In genomic region chr4:114563536-114564315, GRCh38 we compare ENCODE assay signal across 11 cellular contexts. TPM values are rescaled to one million over a fixed set of nuclear protein-coding genes. Genes with fewer than 3 reads are reported as not detected.
A peak's percentile ranks its signal among the peaks of the same experiment; 100 is the strongest.
DNase-seq lines count a peak whose midpoint lies in the region; ATAC-seq, FAIRE-seq and TF ChIP-seq lines count a peak whose summit lies in the region.
"Had no signal": no experiment of that assay in that cellular context is flagged by ENCODE, and none has a peak within 500 bp of the region (broad histone marks: within the 10 kb centered on the region; RNA-seq: fewer than 3 reads in every experiment).

No MANE protein-coding gene starts in this region.

- H3K4me3 Mint-ChIP-seq in progenitor cell of endocrine pancreas (ENCODE audit: low read depth) = peak overlapping the region; percentile 41
- H3K4me3 Mint-ChIP-seq: stimulated activated naive CD8-positive, alpha-beta T cell treated with anti-CD3 and anti-CD28 coated beads, Interleukin-15, Interleukin-2, amounts not matched to agents 100 ng/mL and 50 ng/mL, for 24 hours had no signal

- H3K79me1 ChIP-seq in H1 (ENCODE audit: low read depth, low read length) = no peaks in the 10 kb centered on the region

- no peak for TF ChIP-seq CTCF in PC-3 (conservative IDR thresholded peaks at IDR 0.05; ENCODE audit: low read depth, low read length)
- no peak for TF ChIP-seq CTCF in H1 (IDR thresholded peaks at IDR 0.05; ENCODE audit: control extremely low read depth in 1 of 3, insufficient read depth in 1 of 3, low read depth in 1 of 3, low read length in 3 of 3)
- TF ChIP-seq CTCF in progenitor cell of endocrine pancreas (IDR thresholded peaks at IDR 0.05; ENCODE audit: unreplicated experiment) = no peak

- H4K20me1 ChIP-seq in PC-3 (ENCODE audit: low read length) (no peaks in the 10 kb centered on the region), H1 (replicated peaks in 1 of 2; ENCODE audit: control insufficient read depth in 1 of 2, insufficient read depth in 2 of 2, low read length in 2 of 2) (no peaks in the 10 kb centered on the region)
- H4K20me1 ChIP-seq: BLaER1 treated with 17β-estradiol and CSF1 and Interleukin-3, amounts not matched to agents 10 nM and 100 nM had no signal

- no peak overlapping the region for H2AK5ac ChIP-seq in H1 (ENCODE audit: low read depth, low read length)

- H4K5ac ChIP-seq in H1 (ENCODE audit: insufficient read length, low read depth, low read length) = no peak overlapping the region

- H3K4ac ChIP-seq in H1 (replicated peaks; ENCODE audit: insufficient read length, low read depth, low read length) = no peak overlapping the region

- H3K36me3 ChIP-seq in PC-3 (ENCODE audit: low read depth, low read length) (no peaks in the 10 kb centered on the region), H1 (ENCODE audit: control insufficient read depth in 2 of 4, insufficient read depth in 4 of 4, low read length in 3 of 4) (peaks cover 0 to 8% (median 3%) of the 10 kb centered on the region in 4 experiments; a peak in 3 of 8 replicates)
- H3K36me3 ChIP-seq: BLaER1 treated with 17β-estradiol and CSF1 and Interleukin-3, amounts not matched to agents 10 nM and 100 nM had no signal

- WGBS in H1 (ENCODE audit: extremely low coverage in 1 of 2, insufficient coverage in 1 of 2, insufficient read length in 1 of 2, insufficient replicate concordance in 2 of 2, low coverage in 1 of 2, low lambda C conversion rate in 2 of 2, missing lambda C conversion rate in 1 of 2), 2 experiments = 84% methylated on average over 5 of the region's 5 CpGs; no CpG with 5 or more reads in 1 of the 2 experiments

- no peak overlapping the region for H3K23ac ChIP-seq in H1 (ENCODE audit: insufficient read length)

- H3K27ac Mint-ChIP-seq in progenitor cell of endocrine pancreas = peak overlapping the region; percentile 84
- H3K27ac Mint-ChIP-seq: stimulated activated naive CD8-positive, alpha-beta T cell treated with anti-CD3 and anti-CD28 coated beads, Interleukin-15, Interleukin-2, amounts not matched to agents 100 ng/mL and 50 ng/mL, for 24 hours had no signal

- intact Hi-C loops in PC-3 (cut with micrococcal nuclease) = loop anchor here (2.0 kb wide), 1 partner anchor 51 kb away; no protein-coding TSS in a partner anchor

- H3K9me3 Mint-ChIP-seq in progenitor cell of endocrine pancreas (ENCODE audit: low read depth) = peaks cover 7% of the 10 kb centered on the region

- H3K9ac ChIP-seq in PC-3 (ENCODE audit: low read length) (no peak overlapping the region), H1 (replicated peaks in 1 of 4; ENCODE audit: extremely low read depth in 1 of 4, low read depth in 3 of 4, low read length in 3 of 4) (no peak overlapping the region)
- H3K9ac ChIP-seq: BLaER1 treated with 17β-estradiol and CSF1 and Interleukin-3, amounts not matched to agents 10 nM and 100 nM had no signal

- no peak overlapping the region for H3K14ac ChIP-seq in H1 (ENCODE audit: insufficient read length)

- peak; percentile 96 for ATAC-seq in PC-3

- H3K27me3 ChIP-seq in PC-3 (ENCODE audit: low read length) (no peaks in the 10 kb centered on the region), H1 (replicated peaks in 1 of 4; ENCODE audit: control insufficient read depth in 3 of 4, extremely low read depth in 1 of 4, insufficient read depth in 3 of 4, low read length in 3 of 4) (no peaks in the 10 kb centered on the region)
- H3K27me3 ChIP-seq: BLaER1 treated with 17β-estradiol and CSF1 and Interleukin-3, amounts not matched to agents 10 nM and 100 nM had no signal

- no peak overlapping the region for H4K91ac ChIP-seq in H1 (replicated peaks; ENCODE audit: insufficient read length, low read length)

- 0 out of 2 replicates have a peak, but pooled peaks cover under 1% of the 10 kb centered on the region for H3K9me3 ChIP-seq in PC-3 (ENCODE audit: low read length)
- peaks cover 12 to 22% of the 10 kb centered on the region in 2 experiments for H3K9me3 ChIP-seq in H1 (ENCODE audit: insufficient read depth in 2 of 2, low read depth in 1 of 2, low read length in 1 of 2)

- H2AFZ ChIP-seq in PC-3 (ENCODE audit: low read length) (no peak overlapping the region), H1 (ENCODE audit: low read length) (no peak overlapping the region)

- H3K79me2 ChIP-seq in PC-3 (ENCODE audit: low read length) (no peaks in the 10 kb centered on the region), H1 (ENCODE audit: control insufficient read depth in 1 of 2, insufficient read depth in 2 of 2, low read length in 2 of 2) (no peaks in the 10 kb centered on the region)

- H3K4me3 ChIP-seq in PC-3 (ENCODE audit: low read length) = no peak overlapping the region
- H3K4me3 ChIP-seq in H1 (ENCODE audit: extremely low read depth in 1 of 4, insufficient read depth in 2 of 4, low read depth in 3 of 4, low read length in 4 of 4) = no peak overlapping the region
- H3K4me3 ChIP-seq: BLaER1 treated with 17β-estradiol and CSF1 and Interleukin-3, amounts not matched to agents 10 nM and 100 nM had no signal

- no peak for TF ChIP-seq POLR2A in H1 (IDR thresholded peaks at IDR 0.05; ENCODE audit: control extremely low read depth in 1 of 2, low read depth in 2 of 2, low read length in 2 of 2)

- CTCF ChIA-PET in PC-3 (lab: Charles Lee) (no interaction called here), H1 (lab: Charles Lee; ENCODE audit: partially characterized antibody) (interaction anchor here (0.6 to 1.6 kb wide), 8 partner anchors 29 to 101 kb away, joined by 3 to 5 read pairs (median 4); no protein-coding TSS in a partner anchor)

- no TSS peak for BruUV-seq in PC-3 (replicated peaks; lab: Mats Ljungman, UMichigan)

- no peak overlapping the region for H2BK12ac ChIP-seq in H1 (ENCODE audit: low read depth, low read length)

- H3K4me1 ChIP-seq in PC-3 (ENCODE audit: insufficient read depth, low read length) = no peaks in the 10 kb centered on the region
- peaks cover 2 to 13% (median 7%) of the 10 kb centered on the region in 4 experiments; a peak in 4 of 7 replicates for H3K4me1 ChIP-seq in H1 (replicated peaks in 1 of 4; ENCODE audit: control insufficient read depth in 3 of 4, insufficient read depth in 4 of 4, low read length in 3 of 4)

- H2BK20ac ChIP-seq in H1 (ENCODE audit: low read length) = no peak overlapping the region; the same call in 1 of the 2 replicates

- no peak overlapping the region for H2BK5ac ChIP-seq in H1 (ENCODE audit: low read depth, low read length)

- H3K27me3 Mint-ChIP-seq in progenitor cell of endocrine pancreas = no peaks in the 10 kb centered on the region
- H3K27me3 Mint-ChIP-seq: stimulated activated naive CD8-positive, alpha-beta T cell treated with anti-CD3 and anti-CD28 coated beads, Interleukin-15, Interleukin-2, amounts not matched to agents 100 ng/mL and 50 ng/mL, for 24 hours had no signal

- FAIRE-seq in H1 (lab: Jason Lieb, UNC) = no peak

- DNase-seq in ELR (ENCODE audit: low read depth) (peak; percentile 1), PC-3 (peak; percentile 20), H1 (ENCODE audit: low read depth in 1 of 2, low spot score in 2 of 2) (no peak), progenitor cell of endocrine pancreas (ENCODE audit: low spot score, unreplicated experiment) (no peak), mesenteric fat pad (ENCODE audit: low spot score) (no peak), NCI-H2029 treated with DMSO at 0.1 percent for 48 hours (lab: John Stamatoyannopoulos, UW) (no peak), epidermal melanocyte (ENCODE audit: insufficient read length, low spot score) (no peak)
- no peak for DNase-seq in activated naive CD4-positive, alpha-beta T cell treated with anti-CD3 and anti-CD28 coated beads, Interleukin-2, amount 50 U/mL, for 16 hours
- DNase-seq: NCI-H1105 treated with DMSO at 0.1 percent for 48 hours had no signal

- no peak overlapping the region for H2BK15ac ChIP-seq in H1 (ENCODE audit: low read length)

- H3K9me2 ChIP-seq in PC-3 (replicated peaks; ENCODE audit: low read length) = no peaks in the 10 kb centered on the region

- peaks cover 26% of the 10 kb centered on the region for H3K4me1 Mint-ChIP-seq in progenitor cell of endocrine pancreas (ENCODE audit: low read depth)

- H3K23me2 ChIP-seq in H1 (ENCODE audit: low read depth, low read length) = no peaks in the 10 kb centered on the region

- peaks cover 2% of the 10 kb centered on the region for H3K36me3 Mint-ChIP-seq in progenitor cell of endocrine pancreas (ENCODE audit: insufficient read depth)

- H3K56ac ChIP-seq in H1 (replicated peaks; ENCODE audit: insufficient read length, low read depth, low read length) = no peak overlapping the region

- 0 out of 2 replicates have a peak overlapping the region, but pooled peaks have one; percentile 15 for H3K18ac ChIP-seq in H1 (ENCODE audit: extremely low read depth, low read length)

- no peak overlapping the region for H2BK120ac ChIP-seq in H1 (replicated peaks; ENCODE audit: low read depth, low read length)

- no peak overlapping the region for H4K8ac ChIP-seq in H1 (ENCODE audit: extremely low read depth, insufficient read depth, low read length)

- H3K4me2 ChIP-seq in PC-3 (ENCODE audit: low read length) (no peak overlapping the region), H1 (ENCODE audit: insufficient read depth in 1 of 2, low read depth in 2 of 2, low read length in 2 of 2) (no peak overlapping the region)

- POLR2A ChIA-PET in PC-3 (lab: Charles Lee; ENCODE audit: unreplicated experiment) (no interaction called here), H1 (lab: Charles Lee; ENCODE audit: partially characterized antibody) (interaction anchor here (0.7 to 2.0 kb wide), 6 partner anchors 9 to 68 kb away, joined by 3 to 8 read pairs (median 4); partner anchors contain the start of gene UGT8)

- H3K27ac ChIP-seq in PC-3 (ENCODE audit: low read length) (no peak overlapping the region), H1 (ENCODE audit: low read depth, low read length) (no peak overlapping the region)
- H3K27ac ChIP-seq: BLaER1 treated with 17β-estradiol and CSF1 and Interleukin-3, amounts not matched to agents 10 nM and 100 nM had no signal

- H3F3A ChIP-seq in PC-3 (ENCODE audit: low read length, unreplicated experiment) = no peaks in the 10 kb centered on the region

- TF ChIP-seq EP300 in H1 (IDR thresholded peaks at IDR 0.05; ENCODE audit: borderline replicate concordance in 1 of 2, low read depth in 2 of 2, low read length in 2 of 2) = no peak

- peak; percentile 4 to 15; a peak in 1 of 4 replicates for TF ChIP-seq RAD21 in H1 (IDR thresholded peaks at IDR 0.05 in 1 of 2, conservative IDR thresholded peaks at IDR 0.05 in 1 of 2; ENCODE audit: low read depth in 2 of 2, low read length in 2 of 2)

RNA-seq across cellular contexts. Expression of gene UGT8, which starts 34.9 kb away (rescaled TPM):
- total RNA-seq in PC-3 (2014; rRNA removed) = 1.8 and 3.4 TPM in 2 replicates
- total RNA-seq in H1 (2021; fragmentation: NEBNext Ultra II Directional; extraction: Animal tissue kit (Norgen Biotek cat#: 25700)) = 24.0 and 26.9 TPM in 2 replicates
- 11.0 and 16.9 TPM in 2 replicates for polyA plus RNA-seq in H1 (2011; rRNA removed)
- polyA plus RNA-seq in H1 (2011; cell fraction: cytosol; rRNA removed) = 16.3 TPM
- polyA plus RNA-seq in H1 (2011; cell fraction: nucleus; rRNA removed) = 11.3 TPM
- 15.1 to 19.6 TPM (median 17.3 TPM) in 4 replicates for polyA plus RNA-seq in H1 (2012, experiment 1 of 2)
- 2.2 TPM for polyA plus RNA-seq in H1 (2012, experiment 2 of 2)
- 23.9 TPM for polyA plus RNA-seq in H1 (2013, experiment 1 of 2)
- polyA plus RNA-seq in H1 (2013, experiment 2 of 2) = 23.1 TPM
- 71.4 and 85.3 TPM in 2 replicates for polyA minus RNA-seq in H1 (2011; rRNA and poly(A)+ RNA removed)
- 25.3 TPM for polyA minus RNA-seq in H1 (2011; cell fraction: cytosol; rRNA and poly(A)+ RNA removed)
- 75.0 TPM for polyA minus RNA-seq in H1 (2011; cell fraction: nucleus; rRNA and poly(A)+ RNA removed)
- total RNA-seq in progenitor cell of endocrine pancreas = 4.5 and 7.5 TPM in 2 replicates
- 0.13 TPM for total RNA-seq in mesenteric fat pad

Comparison
In these comparisons a context has a peak if more than half of its experiments do, and no peak if none do; other contexts are left out.
1. DNase-seq: peak in ELR (single experiment) and PC-3 (single experiment); none in H1 (0 of 2), progenitor cell of endocrine pancreas (single experiment), activated naive CD4-positive, alpha-beta T cell treated with anti-CD3 and anti-CD28 coated beads, Interleukin-2, amount 50 U/mL, for 16 hours (single experiment), mesenteric fat pad (single experiment), NCI-H2029 treated with DMSO at 0.1 percent for 48 hours (single experiment) and epidermal melanocyte (single experiment).